Comparison of ENCODE assay signal across 8 cellular contexts in genomic region chr21:33541756-33542639, GRCh38. TPM values are rescaled to one million over a fixed set of nuclear protein-coding genes. Genes with fewer than 3 reads are reported as not detected.
A peak's percentile ranks its signal among the peaks of the same experiment; 100 is the strongest.
DNase-seq lines count a peak whose midpoint lies in the region; ATAC-seq and TF ChIP-seq lines count a peak whose summit lies in the region.

Gene GART (minus strand): TSS chr21:33542117. CDS start chr21:33539315, 2,802 bp downstream.

- in situ Hi-C loops in GM18951 (cut with MboI; ENCODE audit: low sequenced_read_pairs, unreplicated experiment): no loop called here

- ATAC-seq in HG03175 (IDR thresholded peaks at IDR 0.05; ENCODE audit: unreplicated experiment): peak; percentile 53

- TF ChIP-seq CTCF in AG09319 (IDR thresholded peaks at IDR 0.05; ENCODE audit: low read depth, low read length): no peak

- DNase-seq in AG09319 (ENCODE audit: extremely low read depth, low read depth): peak; percentile 39
- peak; percentile 93 for DNase-seq in NCI-H345 (lab: John Stamatoyannopoulos, UW)
- peak; percentile 69 for DNase-seq in activated CD4-positive, alpha-beta T cell treated with anti-CD3 and anti-CD28 coated beads for 1 hour
- DNase-seq in cerebellum (ENCODE audit: low spot score): peak; percentile 88
- DNase-seq in kidney tubule cell (ENCODE audit: low spot score): peak; percentile 84
- DNase-seq in stimulated activated CD4-positive, alpha-beta T cell treated with anti-CD3 and anti-CD28 coated beads, Interleukin-1b, Interleukin-23, amount 100 ng/mL, for 24 hours (ENCODE audit: low read depth in 4 of 4, low spot score in 1 of 4): peak; percentile 64 to 79 (median 74)

- peak; percentile 81 for TF ChIP-seq POLR2A in GM18951 (IDR thresholded peaks at IDR 0.05; ENCODE audit: extremely low read depth, insufficient read depth, insufficient read length)

RNA-seq across cellular contexts. Expression of gene GART, which starts in this region (rescaled TPM):
- total RNA-seq in cerebellum: 74.2 TPM

Comparison
In these comparisons a context has a peak if more than half of its experiments do, and no peak if none do; other contexts are left out.
1. Peak in every context shown above with its lines: DNase-seq and ATAC-seq.
2. DNase-seq: peak in every context shown above with its lines; median percentile 93 in NCI-H345; 88 in cerebellum; 84 in kidney tubule cell; 74 in stimulated activated CD4-positive, alpha-beta T cell treated with anti-CD3 and anti-CD28 coated beads, Interleukin-1b, Interleukin-23, amount 100 ng/mL, for 24 hours; 69 in activated CD4-positive, alpha-beta T cell treated with anti-CD3 and anti-CD28 coated beads for 1 hour; 39 in AG09319.